ENCODE assay signal across 26 cellular contexts in the genomic region with DNA sequence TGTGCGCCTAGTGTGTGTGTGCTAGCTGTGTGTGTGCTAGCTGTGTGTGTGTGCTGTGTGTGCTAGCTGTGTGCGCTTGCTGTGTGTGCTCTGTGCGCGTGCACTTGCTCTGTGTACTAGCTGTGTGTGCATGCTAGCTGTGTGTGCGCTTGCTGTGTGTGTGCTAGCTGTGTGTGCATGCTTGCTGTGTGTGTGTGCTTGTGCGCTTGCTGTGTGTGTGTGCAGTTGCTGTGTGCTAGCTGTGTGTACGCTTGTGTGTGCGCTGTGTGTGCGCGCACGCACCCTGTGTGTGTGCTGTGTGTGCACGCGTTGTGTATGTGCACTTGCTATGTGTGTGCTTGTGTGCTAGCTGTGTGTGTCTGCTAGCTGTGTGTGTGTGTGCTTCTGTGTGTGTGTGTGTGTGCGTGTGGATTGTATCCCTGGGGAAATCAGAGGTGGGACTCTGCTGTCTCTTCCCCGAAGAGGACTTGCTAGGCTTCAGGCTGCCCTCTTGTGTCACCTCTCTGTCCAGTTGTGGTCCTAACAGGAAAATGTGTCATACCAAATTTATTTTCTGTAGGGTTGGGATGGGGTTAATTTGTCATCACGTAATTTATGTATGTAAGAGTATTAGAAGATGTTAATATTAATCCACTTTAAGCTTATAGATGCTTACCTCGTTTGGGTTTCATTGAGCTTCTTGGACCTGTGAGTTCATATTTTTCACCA. TPM values are rescaled to one million over a fixed set of nuclear protein-coding genes. Genes with fewer than 3 reads are reported as not detected.
A peak's percentile ranks its signal among the peaks of the same experiment; 100 is the strongest.
DNase-seq lines count a peak whose midpoint lies in the region; ATAC-seq, FAIRE-seq and TF ChIP-seq lines count a peak whose summit lies in the region.
"Had no signal": no experiment of that assay in that cellular context is flagged by ENCODE, and none has a peak within 500 bp of the region (broad histone marks: within the 10 kb centered on the region; RNA-seq: fewer than 3 reads in every experiment).

No MANE protein-coding gene starts in this region.

- H3K9me3 ChIP-seq in endothelial cell of umbilical vein (replicated peaks; ENCODE audit: control insufficient read depth, insufficient read depth, low read length) = no peaks in the 10 kb centered on the region
- peaks cover 21 to 33% of the 10 kb centered on the region in 2 donors for H3K9me3 ChIP-seq in neuronal stem cell (replicated peaks in 1 of 2; ENCODE audit: control insufficient read depth in 2 of 2, insufficient read depth in 1 of 2, low read depth in 1 of 2, low read length in 2 of 2)
- H3K9me3 ChIP-seq: neutrophil, psoas muscle, upper lobe of left lung had no signal

- peaks cover 8% of the 10 kb centered on the region for H3K79me1 ChIP-seq in neuronal stem cell (ENCODE audit: low read depth, low read length)

- DNase-seq in GM12865 (ENCODE audit: low read depth) (no peak), LNCaP clone FGC (ENCODE audit: low read depth) (no peak), endothelial cell of umbilical vein (ENCODE audit: low read depth, low spot score) (no peak), neuronal stem cell (ENCODE audit: low spot score) (no peak), NCI-H1092 treated with DMSO at 0.1 percent for 48 hours (lab: John Stamatoyannopoulos, UW) (no peak), hippocampal formation (lab: John Stamatoyannopoulos, UW) (no peak), DMS153 treated with DMSO at 0.1 percent for 48 hours (lab: John Stamatoyannopoulos, UW; ENCODE audit: unreplicated experiment) (no peak)
- DNase-seq: activated CD4-positive, alpha-beta memory T cell treated with anti-CD3 and anti-CD28 coated beads, Interleukin-2, amount 10 ng/mL, durations not matched to agents 7 days and 5 days; activated effector memory CD4-positive, alpha-beta T cell treated with Interleukin-2 at 50 U/mL for 16 hours; activated naive CD8-positive, alpha-beta T cell treated with anti-CD3 and anti-CD28 coated beads for 36 hours; DMS79; effector CD4-positive, alpha-beta T cell; GF-D8; NCI-H1436; NCI-H524; NK-92 treated with Interleukin-12 subunit alpha and Interleukin-12 subunit beta, amount 100 ng/mL, for 24 hours; PC-9; SHP77 had no signal

- H2BK5ac ChIP-seq in neuronal stem cell (ENCODE audit: low read length) = no peak overlapping the region

- no peak overlapping the region for H2BK120ac ChIP-seq in neuronal stem cell (ENCODE audit: low read depth, low read length)

- no peak overlapping the region for H3K4me3 ChIP-seq in GM12865 (ENCODE audit: low read depth, low read length)
- no peak overlapping the region for H3K4me3 ChIP-seq in LNCaP clone FGC (ENCODE audit: low read depth, low read length)
- no peak overlapping the region for H3K4me3 ChIP-seq in endothelial cell of umbilical vein (replicated peaks in 1 of 3; ENCODE audit: insufficient read depth in 1 of 3, low read depth in 1 of 3, low read length in 3 of 3)
- H3K4me3 ChIP-seq in neuronal stem cell (ENCODE audit: low read length in 2 of 2) = peak overlapping the region in 1 of 2 donors; percentile 23
- H3K4me3 ChIP-seq: BLaER1, lung, PC-9, psoas muscle, upper lobe of left lung had no signal

- no peak for ATAC-seq in HG02623 (IDR thresholded peaks at IDR 0.05; ENCODE audit: unreplicated experiment)

- TF ChIP-seq CTCF in GM12865 (IDR thresholded peaks at IDR 0.05; ENCODE audit: insufficient read depth, low read depth, low read length, missing control alignments) (peak; percentile 1), LNCaP clone FGC (IDR thresholded peaks at IDR 0.05; ENCODE audit: control insufficient read depth, extremely low read depth, insufficient read depth) (0 out of 2 replicates have a peak, but pooled peaks have one; percentile 16), endothelial cell of umbilical vein (IDR thresholded peaks at IDR 0.05; ENCODE audit: extremely low read depth in 1 of 2, insufficient read depth in 1 of 2, low read depth in 1 of 2, low read length in 2 of 2) (no peak)

- H3K14ac ChIP-seq in neuronal stem cell (ENCODE audit: low read length) = peak overlapping the region; percentile 89

- peak overlapping the region; percentile 85 for H3K18ac ChIP-seq in neuronal stem cell (ENCODE audit: low read length)

- no peak overlapping the region for H4K91ac ChIP-seq in neuronal stem cell (ENCODE audit: low read depth, low read length, poor library complexity)

- POLR2A ChIA-PET in endothelial cell of umbilical vein (lab: Charles Lee) = no interaction called here

- peak; percentile 12 for FAIRE-seq in endothelial cell of umbilical vein (lab: Jason Lieb, UNC)
- FAIRE-seq: astrocyte, frontal cortex had no signal

- dilution Hi-C loops in endothelial cell of umbilical vein (cut with MboI; ENCODE audit: extremely low pct_ligation_motif_present, low sequenced_read_pairs) = no loop called here

- H2BK15ac ChIP-seq in neuronal stem cell (ENCODE audit: low read length) = no peak overlapping the region

- H3K4ac ChIP-seq in neuronal stem cell (ENCODE audit: low read length) = peak overlapping the region; percentile 84

- H3K4me1 ChIP-seq in endothelial cell of umbilical vein (ENCODE audit: control insufficient read depth, extremely low read depth, insufficient read depth, low read length) (peaks cover 10% of the 10 kb centered on the region), neuronal stem cell (ENCODE audit: control insufficient read depth in 2 of 2, insufficient read depth in 1 of 2, low read depth in 1 of 2, low read length in 2 of 2) (no peaks in the 10 kb centered on the region)
- H3K4me1 ChIP-seq: psoas muscle, upper lobe of left lung had no signal

- H3K27ac ChIP-seq in endothelial cell of umbilical vein (ENCODE audit: insufficient read depth, low read depth, low read length) (no peak overlapping the region), neuronal stem cell (replicated peaks; ENCODE audit: low read length) (no peak overlapping the region)
- H3K27ac ChIP-seq: BLaER1, neutrophil, PC-9, psoas muscle, upper lobe of left lung had no signal

- H2BK12ac ChIP-seq in neuronal stem cell (ENCODE audit: low read length) = peak overlapping the region; percentile 97

- WGBS in neuronal stem cell (ENCODE audit: extremely low coverage in 2 of 2, insufficient read length in 2 of 2, insufficient replicate concordance in 1 of 2), 2 donors = no CpG with 5 or more reads among the region's 17 CpGs

- peaks cover 0 to 2% of the 10 kb centered on the region in 2 experiments for H3K36me3 ChIP-seq in endothelial cell of umbilical vein (ENCODE audit: control insufficient read depth in 2 of 2, extremely low read depth in 1 of 2, insufficient read depth in 2 of 2, low read length in 2 of 2)
- H3K36me3 ChIP-seq in neuronal stem cell (replicated peaks in 1 of 2; ENCODE audit: control insufficient read depth in 2 of 2, insufficient read depth in 2 of 2, low read length in 2 of 2) = peaks cover 41 to 79% of the 10 kb centered on the region in 2 donors

- H4K20me1 ChIP-seq in endothelial cell of umbilical vein (replicated peaks; ENCODE audit: control insufficient read depth, extremely low read depth, insufficient read depth, low read length) = no peaks in the 10 kb centered on the region

- H4K8ac ChIP-seq in neuronal stem cell (ENCODE audit: low read depth, low read length) = no peak overlapping the region

- TF ChIP-seq POLR2A in endothelial cell of umbilical vein (IDR thresholded peaks at IDR 0.05; ENCODE audit: low read depth, low read length) = no peak

- H2AFZ ChIP-seq in endothelial cell of umbilical vein (ENCODE audit: low read depth, low read length) (no peak overlapping the region), neuronal stem cell (ENCODE audit: low read length) (no peak overlapping the region)
- H2AFZ ChIP-seq: PC-9 had no signal

- intact Hi-C loops in endothelial cell of umbilical vein (cut with micrococcal nuclease) = no loop called here

- no TSS peak for BruUV-seq in endothelial cell of umbilical vein (replicated peaks; lab: Mats Ljungman, UMichigan)

- peak overlapping the region; percentile 99 for H3K23ac ChIP-seq in neuronal stem cell (ENCODE audit: low read depth, low read length, poor library complexity)

- H3K27me3 ChIP-seq in endothelial cell of umbilical vein (ENCODE audit: control insufficient read depth in 2 of 2, insufficient read depth in 2 of 2, low read length in 2 of 2) (no peaks in the 10 kb centered on the region), neuronal stem cell (ENCODE audit: control insufficient read depth in 3 of 3, insufficient read depth in 3 of 3, low read depth in 1 of 3, low read length in 3 of 3) (no peaks in the 10 kb centered on the region)
- H3K27me3 ChIP-seq: BLaER1, neutrophil, upper lobe of left lung had no signal

- H3K79me2 ChIP-seq in endothelial cell of umbilical vein (ENCODE audit: control insufficient read depth, insufficient read depth, low read length) = no peaks in the 10 kb centered on the region

- H2AK5ac ChIP-seq in neuronal stem cell (ENCODE audit: low read depth, low read length) = no peak overlapping the region

- no peaks in the 10 kb centered on the region for H3K9me1 ChIP-seq in endothelial cell of umbilical vein (replicated peaks; ENCODE audit: control insufficient read depth, extremely low read depth, insufficient read depth, low read length)

- no peak overlapping the region for H3K4me2 ChIP-seq in endothelial cell of umbilical vein (ENCODE audit: insufficient read depth, low read length)
- H3K4me2 ChIP-seq in neuronal stem cell (ENCODE audit: insufficient read depth, low read length, poor library complexity, severe bottlenecking) = no peak overlapping the region
- H3K4me2 ChIP-seq: BLaER1, PC-9 had no signal

- CTCF ChIA-PET in endothelial cell of umbilical vein (lab: Charles Lee) = interaction anchor here (1.3 kb wide), 1 partner anchor 16 kb away, joined by 6 read pairs; no protein-coding TSS in a partner anchor

- no peak overlapping the region for H3K9ac ChIP-seq in endothelial cell of umbilical vein (replicated peaks; ENCODE audit: extremely low read depth, insufficient read depth, low read length)
- H3K9ac ChIP-seq in neuronal stem cell (ENCODE audit: low read depth, low read length, poor library complexity) = peak overlapping the region; percentile 70
- H3K9ac ChIP-seq: BLaER1 had no signal

RNA-seq across cellular contexts. Expression of gene TPPP, which starts 38.9 kb away (rescaled TPM):
- 0.07 and 0.09 TPM in 2 replicates for total RNA-seq in endothelial cell of umbilical vein
- 0.04 and 0.08 TPM in 2 replicates for polyA plus RNA-seq in endothelial cell of umbilical vein
- polyA plus RNA-seq in endothelial cell of umbilical vein (2011; cell fraction: cytosol; rRNA removed) = 0.04 and 0.05 TPM in 2 replicates
- polyA plus RNA-seq in endothelial cell of umbilical vein (2011; cell fraction: nucleus; rRNA removed) = 0.04 and 0.06 TPM in 2 replicates
- polyA plus RNA-seq in endothelial cell of umbilical vein (2012) = 0.12 and 0.14 TPM in 2 replicates
- 0.11 TPM in 1 of 2 replicates, not detected in the other for polyA minus RNA-seq in endothelial cell of umbilical vein
- 0.31 TPM for polyA minus RNA-seq in endothelial cell of umbilical vein (2011; cell fraction: cytosol; rRNA and poly(A)+ RNA removed)
- 0.05 TPM in 1 of 2 replicates, not detected in the other for polyA minus RNA-seq in endothelial cell of umbilical vein (2011; cell fraction: nucleus; rRNA and poly(A)+ RNA removed)
- polyA plus RNA-seq in neuronal stem cell (2013, experiment 1 of 2) = 2.2 TPM
- 2.1 TPM for polyA plus RNA-seq in neuronal stem cell (2013, experiment 2 of 2)

RNA-seq across cellular contexts. Expression of gene CEP72, which starts 42.1 kb away (rescaled TPM):
- total RNA-seq in endothelial cell of umbilical vein = 9.5 and 9.6 TPM in 2 replicates
- 2.5 and 2.9 TPM in 2 replicates for polyA plus RNA-seq in endothelial cell of umbilical vein
- polyA plus RNA-seq in endothelial cell of umbilical vein (2011; cell fraction: cytosol; rRNA removed) = 3.1 and 3.6 TPM in 2 replicates
- 9.5 and 10.5 TPM in 2 replicates for polyA plus RNA-seq in endothelial cell of umbilical vein (2011; cell fraction: nucleus; rRNA removed)
- polyA plus RNA-seq in endothelial cell of umbilical vein (2012) = 1.3 and 2.9 TPM in 2 replicates
- polyA minus RNA-seq in endothelial cell of umbilical vein = 4.4 and 5.9 TPM in 2 replicates
- polyA minus RNA-seq in endothelial cell of umbilical vein (2011; cell fraction: cytosol; rRNA and poly(A)+ RNA removed) = 52.2 TPM
- polyA minus RNA-seq in endothelial cell of umbilical vein (2011; cell fraction: nucleus; rRNA and poly(A)+ RNA removed) = 7.2 and 9.5 TPM in 2 replicates
- 6.8 TPM for polyA plus RNA-seq in neuronal stem cell (2013, experiment 1 of 2)
- 6.1 TPM for polyA plus RNA-seq in neuronal stem cell (2013, experiment 2 of 2)

Comparison
In these comparisons a context has a peak if more than half of its experiments do, and no peak if none do; other contexts are left out.
1. CTCF ChIP-seq: peak in GM12865 (single experiment) and LNCaP clone FGC (single experiment); none in endothelial cell of umbilical vein (0 of 2).